ENCODE assay signal across 12 cellular contexts in genomic region chr2:36449943-36450392, GRCh38.
DNase-seq lines count a peak whose midpoint lies in the region; ATAC-seq, FAIRE-seq and TF ChIP-seq lines count a peak whose summit lies in the region.
"Had no signal": no experiment of that assay in that cellular context is flagged by ENCODE, and none has a peak within 500 bp of the region (broad histone marks: within the 10 kb centered on the region; RNA-seq: fewer than 3 reads in every experiment).

No MANE protein-coding gene starts in this region.

- peak; percentile 95 for FAIRE-seq in RCC 7860 (lab: Jason Lieb, UNC)
- FAIRE-seq: GM19239 had no signal

- TF ChIP-seq CTCF in coronary artery (IDR thresholded peaks at IDR 0.05) (no peak), lung (IDR thresholded peaks at IDR 0.05; ENCODE audit: control extremely low read depth, extremely low read depth) (no peak), transverse colon (IDR thresholded peaks at IDR 0.05) (no peak)

- no peaks in the 10 kb centered on the region for H3K9me3 Mint-ChIP-seq in T-helper 2 cell treated with Interferon-gamma antibody and Interleukin-4, amounts not matched to agents 5 μg/mL and 100 μg/mL, for 36 hours
- H3K9me3 Mint-ChIP-seq: memory B cell had no signal

- H3K9me3 ChIP-seq in lung (ENCODE audit: control insufficient read depth in 2 of 2, insufficient read depth in 1 of 2, low read length in 1 of 2), result no peaks in the 10 kb centered on the region
- no peaks in the 10 kb centered on the region for H3K9me3 ChIP-seq in transverse colon

- H3K27me3 Mint-ChIP-seq in T-helper 2 cell treated with Interferon-gamma antibody and Interleukin-4, amounts not matched to agents 5 μg/mL and 100 μg/mL, for 36 hours (ENCODE audit: low read depth), result peaks cover 4% of the 10 kb centered on the region

- no peaks in the 10 kb centered on the region for H3K36me3 Mint-ChIP-seq in T-helper 2 cell treated with Interferon-gamma antibody and Interleukin-4, amounts not matched to agents 5 μg/mL and 100 μg/mL, for 36 hours (ENCODE audit: low read depth)
- H3K36me3 Mint-ChIP-seq: memory B cell had no signal

- DNase-seq in RCC 7860 (ENCODE audit: low spot score), result peak; percentile 68
- DNase-seq in coronary artery (ENCODE audit: low spot score), result no peak
- no peak for DNase-seq in lung (ENCODE audit: low spot score)
- DNase-seq in transverse colon, result no peak
- DNase-seq in T-helper 2 cell treated with Interferon-gamma antibody and Interleukin-4, amounts not matched to agents 5 μg/mL and 100 μg/mL, for 36 hours (ENCODE audit: low spot score), result no peak
- no peak for DNase-seq in H4 (ENCODE audit: low spot score)
- DNase-seq in T-helper 1 cell, result no peak
- DNase-seq: activated CD4-positive, CD25-positive, alpha-beta regulatory T cell; activated T-cell treated with anti-CD3 and anti-CD28 coated beads, Interleukin-2, amount 50 U/mL, for 48 hours; cerebellar nuclear complex had no signal

- H3K4me3 Mint-ChIP-seq in T-helper 2 cell treated with Interferon-gamma antibody and Interleukin-4, amounts not matched to agents 5 μg/mL and 100 μg/mL, for 36 hours, result no peak overlapping the region
- H3K4me3 Mint-ChIP-seq: memory B cell had no signal

- no peak overlapping the region for H3K27ac Mint-ChIP-seq in T-helper 2 cell treated with Interferon-gamma antibody and Interleukin-4, amounts not matched to agents 5 μg/mL and 100 μg/mL, for 36 hours
- H3K27ac Mint-ChIP-seq: memory B cell had no signal

- TF ChIP-seq POLR2A in transverse colon (IDR thresholded peaks at IDR 0.05), result no peak

- peaks cover 10 to 12% of the 10 kb centered on the region in 2 donors for H3K36me3 ChIP-seq in lung (ENCODE audit: control insufficient read depth in 2 of 2, insufficient read depth in 2 of 2, low read length in 2 of 2)
- H3K36me3 ChIP-seq in transverse colon, result no peaks in the 10 kb centered on the region

- H3K27ac ChIP-seq in coronary artery (peak overlapping the region; percentile 79 to 90), lung (ENCODE audit: low read depth in 1 of 2, low read length in 1 of 2) (peak overlapping the region; percentile 64 to 66), transverse colon (peak overlapping the region; percentile 56 to 73 (median 66))

- no peak for ATAC-seq in lung (ENCODE audit: insufficient read depth, low FRiP score)

- H3K4me3 ChIP-seq in coronary artery (no peak overlapping the region), lung (no peak overlapping the region), transverse colon (no peak overlapping the region)

- H3K4me1 ChIP-seq in lung (ENCODE audit: control insufficient read depth in 2 of 2, insufficient read depth in 2 of 2, low read length in 2 of 2) (peaks cover 4 to 18% of the 10 kb centered on the region in 2 donors), transverse colon (peaks cover 7 to 23% (median 12%) of the 10 kb centered on the region in 4 donors)

- WGBS in lung, 2 donors, result 86 to 92% methylated on average over 6 of the region's 6 CpGs
- WGBS in transverse colon (ENCODE audit: low coverage in 1 of 2), 2 donors, result 78 to 83% methylated on average over 6 of the region's 6 CpGs

- H3K27me3 ChIP-seq in lung (ENCODE audit: control insufficient read depth, insufficient read depth) (no peaks in the 10 kb centered on the region), transverse colon (no peaks in the 10 kb centered on the region)

- H3K4me1 Mint-ChIP-seq in T-helper 2 cell treated with Interferon-gamma antibody and Interleukin-4, amounts not matched to agents 5 μg/mL and 100 μg/mL, for 36 hours (ENCODE audit: low read depth), result no peaks in the 10 kb centered on the region
- H3K4me1 Mint-ChIP-seq: memory B cell had no signal

- no peak for TF ChIP-seq EP300 in transverse colon (IDR thresholded peaks at IDR 0.05; ENCODE audit: low read depth)

- in situ Hi-C loops in transverse colon (cut with MboI; ENCODE audit: low pct_ligation_motif_present in 1 of 4, low pct_unique_long_range_greater_than_20kb in 1 of 4, low sequenced_read_pairs in 3 of 4), result loop anchor here in 2 of 4 donors (25.0 kb wide), 1 partner anchor 88 kb away; the partner anchor contains the start of gene CRIM1 (in 2 of the 2)

- intact Hi-C loops in transverse colon (cut with DNase I; ENCODE audit: low total_unique reads), result loop anchor here (10.0 kb wide), 1 partner anchor 95 kb away; the partner anchor contains the start of gene CRIM1
